10 cellular contexts compared by ENCODE assay signal in the genomic region with DNA sequence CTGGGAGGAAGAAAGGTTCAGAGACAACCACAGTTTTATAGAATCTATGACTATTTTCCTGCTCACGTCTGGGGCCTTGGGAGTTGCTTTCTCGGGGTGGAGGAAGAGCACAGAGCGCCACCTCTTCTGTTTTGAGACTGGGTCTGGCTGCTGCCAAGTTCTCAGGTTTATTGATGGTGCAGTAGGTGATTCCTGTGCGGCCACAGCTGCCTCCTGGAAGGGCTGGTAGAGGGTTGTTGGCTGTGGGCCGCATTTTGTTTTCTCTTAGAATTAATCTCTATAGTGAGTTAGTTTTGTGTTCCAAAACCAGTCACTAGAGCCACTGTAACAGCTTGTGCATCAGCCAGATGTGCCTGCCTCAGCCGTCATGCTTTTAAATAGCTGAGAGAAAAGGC. TPM values are rescaled to one million over a fixed set of nuclear protein-coding genes. Genes with fewer than 3 reads are reported as not detected.
DNase-seq lines count a peak whose midpoint lies in the region; ATAC-seq, FAIRE-seq and TF ChIP-seq lines count a peak whose summit lies in the region.
"Had no signal": no experiment of that assay in that cellular context is flagged by ENCODE, and none has a peak within 500 bp of the region (broad histone marks: within the 10 kb centered on the region; RNA-seq: fewer than 3 reads in every experiment).

No MANE protein-coding gene starts in this region.

- in situ Hi-C loops in gastrocnemius medialis (cut with MboI; ENCODE audit: low sequenced_read_pairs in 4 of 4), result loop anchor here in 1 of 4 donors (25.0 kb wide), 1 partner anchor 213 kb away; no protein-coding TSS in a partner anchor

- CTCF ChIA-PET in activated B cell treated with CpG ODN at 0.5 μM for 24 hours (lab: Charles Lee), result interaction anchor here (0.9 to 5.8 kb wide), 4 partner anchors 14 to 28 kb away, joined by 3 to 78 read pairs (median 12); a partner anchor contains a TSS

- no peaks in the 10 kb centered on the region for H3K27me3 Mint-ChIP-seq in stimulated activated naive CD8-positive, alpha-beta T cell treated with anti-CD3 and anti-CD28 coated beads, Interleukin-15, Interleukin-2, amounts not matched to agents 100 ng/mL and 50 ng/mL, for 24 hours
- no peaks in the 10 kb centered on the region for H3K27me3 Mint-ChIP-seq in activated B cell treated with CpG ODN at 0.5 μM for 24 hours

- peak overlapping the region in 1 of 4 donors; percentile 22 for H3K27ac ChIP-seq in gastrocnemius medialis

- TF ChIP-seq CTCF in activated B cell treated with CpG ODN at 0.5 μM for 24 hours (IDR thresholded peaks at IDR 0.05) (no peak), gastrocnemius medialis (IDR thresholded peaks at IDR 0.05 in 4 of 5, conservative IDR thresholded peaks at IDR 0.05 in 1 of 5) (no peak)

- peaks cover 28 to 40% of the 10 kb centered on the region in 2 donors for H3K4me1 ChIP-seq in gastrocnemius medialis

- H3K27me3 ChIP-seq in gastrocnemius medialis, result no peaks in the 10 kb centered on the region

- H3K36me3 ChIP-seq in gastrocnemius medialis, result no peaks in the 10 kb centered on the region

- TF ChIP-seq POLR2A in gastrocnemius medialis (IDR thresholded peaks at IDR 0.05), result no peak

- ATAC-seq in stimulated activated naive CD8-positive, alpha-beta T cell treated with anti-CD3 and anti-CD28 coated beads, Interleukin-15, Interleukin-2, amounts not matched to agents 100 U/mL and 50 U/mL, for 24 hours, result no peak
- ATAC-seq in activated B cell treated with CpG ODN at 0.5 μM for 24 hours (ENCODE audit: low read depth), result no peak
- peak; percentile 34 for ATAC-seq in left colon
- no peak for ATAC-seq in HG02885 (IDR thresholded peaks at IDR 0.05; ENCODE audit: poor library complexity, unreplicated experiment)
- no peak for ATAC-seq in gastrocnemius medialis

- peaks cover 73% of the 10 kb centered on the region for H3K4me1 Mint-ChIP-seq in stimulated activated naive CD8-positive, alpha-beta T cell treated with anti-CD3 and anti-CD28 coated beads, Interleukin-15, Interleukin-2, amounts not matched to agents 100 ng/mL and 50 ng/mL, for 24 hours (ENCODE audit: low read depth)
- H3K4me1 Mint-ChIP-seq in activated B cell treated with CpG ODN at 0.5 μM for 24 hours, result peaks cover 93% of the 10 kb centered on the region

- H3K27ac Mint-ChIP-seq in stimulated activated naive CD8-positive, alpha-beta T cell treated with anti-CD3 and anti-CD28 coated beads, Interleukin-15, Interleukin-2, amounts not matched to agents 100 ng/mL and 50 ng/mL, for 24 hours, result peak overlapping the region; percentile 88
- peak overlapping the region; percentile 89 for H3K27ac Mint-ChIP-seq in activated B cell treated with CpG ODN at 0.5 μM for 24 hours

- POLR2A ChIA-PET in activated B cell treated with CpG ODN at 0.5 μM for 24 hours (lab: Charles Lee), result interaction anchor here (0.6 to 8.7 kb wide), 6 partner anchors 12 to 212 kb away, joined by 3 to 273 read pairs (median 4); a partner anchor contains a TSS

- H3K36me3 Mint-ChIP-seq in stimulated activated naive CD8-positive, alpha-beta T cell treated with anti-CD3 and anti-CD28 coated beads, Interleukin-15, Interleukin-2, amounts not matched to agents 100 ng/mL and 50 ng/mL, for 24 hours (ENCODE audit: low read depth), result peaks cover 24% of the 10 kb centered on the region
- peaks cover 13% of the 10 kb centered on the region for H3K36me3 Mint-ChIP-seq in activated B cell treated with CpG ODN at 0.5 μM for 24 hours (ENCODE audit: low read depth)

- no peak for FAIRE-seq in RCC 7860 (lab: Jason Lieb, UNC)

- no peak for DNase-seq in stimulated activated naive CD8-positive, alpha-beta T cell treated with anti-CD3 and anti-CD28 coated beads, Interleukin-15, Interleukin-2, amounts not matched to agents 100 U/mL and 50 U/mL, for 24 hours
- no peak for DNase-seq in activated B cell treated with CpG ODN at 0.5 μM for 24 hours
- no peak for DNase-seq in left colon
- no peak for DNase-seq in RPMI8226
- DNase-seq in RCC 7860 (ENCODE audit: low spot score), result no peak
- DNase-seq in gastrocnemius medialis, result no peak
- DNase-seq: NCI-H146, SHP77 treated with DMSO at 0.1 percent for 48 hours had no signal

- no peak overlapping the region for H3K4me3 ChIP-seq in gastrocnemius medialis

- H3K9me3 Mint-ChIP-seq in stimulated activated naive CD8-positive, alpha-beta T cell treated with anti-CD3 and anti-CD28 coated beads, Interleukin-15, Interleukin-2, amounts not matched to agents 100 ng/mL and 50 ng/mL, for 24 hours, result no peaks in the 10 kb centered on the region
- H3K9me3 Mint-ChIP-seq in activated B cell treated with CpG ODN at 0.5 μM for 24 hours, result no peaks in the 10 kb centered on the region

- peak overlapping the region; percentile 64 for H3K4me3 Mint-ChIP-seq in stimulated activated naive CD8-positive, alpha-beta T cell treated with anti-CD3 and anti-CD28 coated beads, Interleukin-15, Interleukin-2, amounts not matched to agents 100 ng/mL and 50 ng/mL, for 24 hours
- H3K4me3 Mint-ChIP-seq in activated B cell treated with CpG ODN at 0.5 μM for 24 hours, result peak overlapping the region; percentile 72

- intact Hi-C loops in activated B cell treated with CpG ODN at 0.5 μM for 24 hours (cut with micrococcal nuclease) (loop anchor here (2.0 kb wide), 1 partner anchor 189 kb away; no protein-coding TSS in a partner anchor), left colon (cut with DNase I, micrococcal nuclease) (no loop called here), gastrocnemius medialis (cut with DNase I; ENCODE audit: low total_unique reads) (no loop called here)

- no peaks in the 10 kb centered on the region for H3K9me3 ChIP-seq in gastrocnemius medialis

RNA-seq across cellular contexts. Expression of a gene that starts 12.9 kb away (rescaled TPM):
- total RNA-seq in activated B cell treated with CpG ODN at 0.5 μM for 24 hours (73.0 and 85.9 TPM in 2 replicates), left colon (10 to 100 TPM; 40.7 to 45.2 TPM), gastrocnemius medialis (10 to 100 TPM; 18.8 to 25.2 (median 23.1) TPM)

RNA-seq across cellular contexts. Expression of a gene that starts 37.3 kb away (rescaled TPM):
- 13.8 and 16.9 TPM in 2 replicates for total RNA-seq in activated B cell treated with CpG ODN at 0.5 μM for 24 hours
- total RNA-seq in left colon, result 10 to 100 TPM; 35.4 to 39.9 TPM
- 10 to 100 TPM; 32.7 to 38.7 (median 34.8) TPM for total RNA-seq in gastrocnemius medialis
